In genomic region chr14:51823706-51824105, GRCh38 we compare ENCODE assay signal across 17 cellular contexts. TPM values are rescaled to one million over a fixed set of nuclear protein-coding genes. Genes with fewer than 3 reads are reported as not detected.
A peak's percentile ranks its signal among the peaks of the same experiment; 100 is the strongest.
DNase-seq lines count a peak whose midpoint lies in the region; ATAC-seq and TF ChIP-seq lines count a peak whose summit lies in the region.
"Had no signal": no experiment of that assay in that cellular context is flagged by ENCODE, and none has a peak within 500 bp of the region (broad histone marks: within the 10 kb centered on the region; RNA-seq: fewer than 3 reads in every experiment).

No MANE protein-coding gene starts in this region.

- H3K4me3 ChIP-seq in breast epithelium, result no peak overlapping the region
- H3K4me3 ChIP-seq in PC-3 (ENCODE audit: low read length), result no peak overlapping the region
- no peak overlapping the region for H3K4me3 ChIP-seq in epithelial cell of esophagus (ENCODE audit: low read length)
- H3K4me3 ChIP-seq in CD8-positive, alpha-beta memory T cell (ENCODE audit: low read length), result no peak overlapping the region
- H3K4me3 ChIP-seq in neural progenitor cell, result no peak overlapping the region
- H3K4me3 ChIP-seq: BLaER1, SJCRH30 had no signal

- BruUV-seq in MCF 10A (replicated peaks; lab: Mats Ljungman, UMichigan), result no TSS peak
- BruUV-seq in PC-3 (replicated peaks; lab: Mats Ljungman, UMichigan), result no TSS peak

- CTCF ChIA-PET in MCF 10A (lab: Yijun Ruan, JAX) (no interaction called here), PC-3 (lab: Charles Lee) (interaction anchor here (0.6 to 0.7 kb wide), 3 partner anchors 157 to 1372 kb away, joined by 3 to 4 read pairs (median 3); no protein-coding TSS in a partner anchor)
- CTCF ChIA-PET in CD8-positive, alpha-beta memory T cell (lab: Charles Lee), result no interaction called here

- H3K4me3 Mint-ChIP-seq in MCF 10A (ENCODE audit: unreplicated experiment), result no peak overlapping the region
- no peak overlapping the region for H3K4me3 Mint-ChIP-seq in nephron progenitor cell
- no peak overlapping the region for H3K4me3 Mint-ChIP-seq in CD8-positive, alpha-beta memory T cell
- H3K4me3 Mint-ChIP-seq in neural progenitor cell, result no peak overlapping the region
- H3K4me3 Mint-ChIP-seq: HFFc6 had no signal

- TF ChIP-seq POLR2A in breast epithelium (IDR thresholded peaks at IDR 0.05), result no peak

- ATAC-seq in PC-3, result peak; percentile 12

- H3K27me3 Mint-ChIP-seq in MCF 10A (ENCODE audit: insufficient read depth, unreplicated experiment) (peaks cover 17% of the 10 kb centered on the region), nephron progenitor cell (ENCODE audit: low read depth, poor library complexity) (peaks cover 2% of the 10 kb centered on the region), neural progenitor cell (ENCODE audit: insufficient read depth, low read depth) (no peaks in the 10 kb centered on the region)
- peaks cover 0 to 5% of the 10 kb centered on the region in 2 donors for H3K27me3 Mint-ChIP-seq in CD8-positive, alpha-beta memory T cell

- no peaks in the 10 kb centered on the region for H3K36me3 ChIP-seq in breast epithelium
- H3K36me3 ChIP-seq in PC-3 (ENCODE audit: low read depth, low read length), result no peaks in the 10 kb centered on the region
- H3K36me3 ChIP-seq in CD8-positive, alpha-beta memory T cell (ENCODE audit: insufficient read depth, low read length), result no peaks in the 10 kb centered on the region
- no peaks in the 10 kb centered on the region for H3K36me3 ChIP-seq in neural progenitor cell
- H3K36me3 ChIP-seq: BLaER1, SJCRH30 had no signal

- H3K27ac Mint-ChIP-seq in MCF 10A (ENCODE audit: low read depth, unreplicated experiment) (no peak overlapping the region), nephron progenitor cell (peak overlapping the region; percentile 43), neural progenitor cell (no peak overlapping the region)
- H3K27ac Mint-ChIP-seq in CD8-positive, alpha-beta memory T cell, result peak overlapping the region in 2 of 8 donors; percentile 38 to 43
- H3K27ac Mint-ChIP-seq: HFFc6 had no signal

- DNase-seq in MCF 10A (ENCODE audit: unreplicated experiment) (peak; percentile 72), breast epithelium (ENCODE audit: low spot score in 2 of 2) (no peak), PC-3 (peak; percentile 97), epithelial cell of esophagus (ENCODE audit: low read depth) (peak; percentile 55), nephron progenitor cell (no peak), neural progenitor cell (ENCODE audit: low spot score) (no peak), mucosa of gallbladder (ENCODE audit: low spot score) (no peak)
- no peak for DNase-seq in CD8-positive, alpha-beta memory T cell
- DNase-seq: 8988T, HFFc6, NCI-H187 treated with DMSO at 0.1 percent for 48 hours, NCI-H2171, NCI-H446 treated with DMSO at 0.1 percent for 48 hours, NCI-H774, SJCRH30 had no signal

- H3K27me3 ChIP-seq in breast epithelium (no peaks in the 10 kb centered on the region), PC-3 (ENCODE audit: low read length) (no peaks in the 10 kb centered on the region), neural progenitor cell (no peaks in the 10 kb centered on the region)
- H3K27me3 ChIP-seq in CD8-positive, alpha-beta memory T cell (ENCODE audit: insufficient read depth, low read length, poor library complexity, severe bottlenecking), result no peaks in the 10 kb centered on the region
- H3K27me3 ChIP-seq: BLaER1, SJCRH30 had no signal

- POLR2A ChIA-PET in MCF 10A (lab: Yijun Ruan, JAX) (interaction anchor here (0.6 to 1.0 kb wide), 2 partner anchors 168 to 266 kb away, joined by 3 read pairs; no protein-coding TSS in a partner anchor), PC-3 (lab: Charles Lee; ENCODE audit: unreplicated experiment) (no interaction called here)
- POLR2A ChIA-PET in CD8-positive, alpha-beta memory T cell (lab: Charles Lee), result no interaction called here

- H3K4me2 ChIP-seq in PC-3 (ENCODE audit: low read length), result peak overlapping the region; percentile 7; the same call in 1 of the 2 replicates
- no peak overlapping the region for H3K4me2 ChIP-seq in neural progenitor cell
- H3K4me2 ChIP-seq: BLaER1, KMS-11 had no signal

- H3K9me3 ChIP-seq in breast epithelium, result no peaks in the 10 kb centered on the region
- no peaks in the 10 kb centered on the region for H3K9me3 ChIP-seq in PC-3 (ENCODE audit: low read length)
- no peaks in the 10 kb centered on the region for H3K9me3 ChIP-seq in CD8-positive, alpha-beta memory T cell (ENCODE audit: low read length)
- H3K9me3 ChIP-seq in neural progenitor cell (ENCODE audit: low read depth), result no peaks in the 10 kb centered on the region
- H3K9me3 ChIP-seq: BLaER1, SJCRH30 had no signal

- H3K79me2 ChIP-seq in PC-3 (ENCODE audit: low read length) (no peaks in the 10 kb centered on the region), neural progenitor cell (ENCODE audit: low read depth) (no peaks in the 10 kb centered on the region)

- no peaks in the 10 kb centered on the region for H3K4me1 ChIP-seq in breast epithelium
- H3K4me1 ChIP-seq in PC-3 (ENCODE audit: insufficient read depth, low read length), result peaks cover 41% of the 10 kb centered on the region
- peaks cover 17% of the 10 kb centered on the region for H3K4me1 ChIP-seq in CD8-positive, alpha-beta memory T cell (ENCODE audit: insufficient read depth, low read length)
- H3K4me1 ChIP-seq in neural progenitor cell, result peaks cover 4% of the 10 kb centered on the region
- H3K4me1 ChIP-seq: SJCRH30 had no signal

- H3K36me3 Mint-ChIP-seq in MCF 10A (ENCODE audit: insufficient read depth, unreplicated experiment) (no peaks in the 10 kb centered on the region), nephron progenitor cell (ENCODE audit: low read depth) (no peaks in the 10 kb centered on the region), neural progenitor cell (no peaks in the 10 kb centered on the region)
- no peaks in the 10 kb centered on the region for H3K36me3 Mint-ChIP-seq in CD8-positive, alpha-beta memory T cell

- TF ChIP-seq CTCF in MCF 10A (IDR thresholded peaks at IDR 0.05; ENCODE audit: unreplicated experiment) (no peak), breast epithelium (IDR thresholded peaks at IDR 0.05) (no peak), PC-3 (conservative IDR thresholded peaks at IDR 0.05; ENCODE audit: low read depth, low read length) (no peak), epithelial cell of esophagus (IDR thresholded peaks at IDR 0.05; ENCODE audit: insufficient read depth, low read depth, low read length, missing control alignments) (no peak), nephron progenitor cell (IDR thresholded peaks at IDR 0.05) (no peak), neural progenitor cell (IDR thresholded peaks at IDR 0.05) (no peak)

- H3K4me1 Mint-ChIP-seq in MCF 10A (ENCODE audit: insufficient read depth, unreplicated experiment) (peaks cover 14% of the 10 kb centered on the region), nephron progenitor cell (no peaks in the 10 kb centered on the region), neural progenitor cell (peaks cover 3% of the 10 kb centered on the region)
- H3K4me1 Mint-ChIP-seq in CD8-positive, alpha-beta memory T cell, result no peaks in the 10 kb centered on the region

- H3K27ac ChIP-seq in breast epithelium (no peak overlapping the region), PC-3 (ENCODE audit: low read length) (no peak overlapping the region), neural progenitor cell (no peak overlapping the region)
- no peak overlapping the region for H3K27ac ChIP-seq in CD8-positive, alpha-beta memory T cell (ENCODE audit: low read depth, low read length)
- H3K27ac ChIP-seq: BLaER1, KMS-11, SJCRH30 had no signal

- intact Hi-C loops in MCF 10A (cut with micrococcal nuclease) (no loop called here), breast epithelium (cut with DNase I; ENCODE audit: low total_unique reads) (no loop called here), PC-3 (cut with micrococcal nuclease) (loop anchor here (1.0 to 10.0 kb wide), 6 partner anchors 43 to 451 kb away; no protein-coding TSS in a partner anchor)

- H2AFZ ChIP-seq in PC-3 (ENCODE audit: low read length) (no peak overlapping the region), neural progenitor cell (replicated peaks) (no peak overlapping the region)

- no peaks in the 10 kb centered on the region for H3K9me2 ChIP-seq in PC-3 (replicated peaks; ENCODE audit: low read length)

- no peaks in the 10 kb centered on the region for H4K20me1 ChIP-seq in PC-3 (ENCODE audit: low read length)
- no peaks in the 10 kb centered on the region for H4K20me1 ChIP-seq in neural progenitor cell (ENCODE audit: low read depth)
- H4K20me1 ChIP-seq: BLaER1 had no signal

- no peak overlapping the region for H3K9ac ChIP-seq in PC-3 (ENCODE audit: low read length)
- H3K9ac ChIP-seq in neural progenitor cell, result no peak overlapping the region
- H3K9ac ChIP-seq: BLaER1, KMS-11 had no signal

- peaks cover 11% of the 10 kb centered on the region for H3F3A ChIP-seq in PC-3 (ENCODE audit: low read length, unreplicated experiment)
- no peaks in the 10 kb centered on the region for H3F3A ChIP-seq in neural progenitor cell (ENCODE audit: low read depth)

- H3K9me3 Mint-ChIP-seq in MCF 10A (ENCODE audit: unreplicated experiment) (no peaks in the 10 kb centered on the region), nephron progenitor cell (no peaks in the 10 kb centered on the region), neural progenitor cell (no peaks in the 10 kb centered on the region)
- no peaks in the 10 kb centered on the region for H3K9me3 Mint-ChIP-seq in CD8-positive, alpha-beta memory T cell
- H3K9me3 Mint-ChIP-seq: HFFc6 had no signal

RNA-seq across cellular contexts. Expression of gene GNG2, which starts 36.7 kb away (rescaled TPM):
- total RNA-seq in MCF 10A (2022), result 0.28 and 0.64 TPM in 2 replicates
- total RNA-seq in breast epithelium, result 100 to 1,000 TPM in 1 of 3 donors, 10 to 100 TPM in 2; 12.1 to 106 (median 15.1) TPM
- total RNA-seq in PC-3 (2014; rRNA removed), result 6.8 and 9.3 TPM in 2 replicates
- total RNA-seq in CD8-positive, alpha-beta memory T cell, result 100 to 1,000 TPM; 106 to 112 TPM
- polyA plus RNA-seq in CD8-positive, alpha-beta memory T cell, result 218 TPM
- total RNA-seq in neural progenitor cell (ENCODE audit: low replicate concordance), result 44.4 and 56.8 TPM in 2 replicates
- 14.2 TPM for total RNA-seq in mucosa of gallbladder

Comparison
In these comparisons a context has a peak if more than half of its experiments do, and no peak if none do; other contexts are left out.
1. DNase-seq: peak in MCF 10A (single experiment), PC-3 (single experiment) and epithelial cell of esophagus (single experiment); none in breast epithelium (0 of 2), nephron progenitor cell (single experiment), CD8-positive, alpha-beta memory T cell (0 of 5), neural progenitor cell (single experiment) and mucosa of gallbladder (single experiment).